ENCODE assay signal across 13 cellular contexts in genomic region chr12:26789731-26790644, GRCh38. TPM values are rescaled to one million over a fixed set of nuclear protein-coding genes. Genes with fewer than 3 reads are reported as not detected.
DNase-seq lines count a peak whose midpoint lies in the region; ATAC-seq and TF ChIP-seq lines count a peak whose summit lies in the region.
"Had no signal": no experiment of that assay in that cellular context is flagged by ENCODE, and none has a peak within 500 bp of the region (broad histone marks: within the 10 kb centered on the region; RNA-seq: fewer than 3 reads in every experiment).

No MANE protein-coding gene starts in this region.

- H3K27me3 ChIP-seq in SK-N-SH (ENCODE audit: insufficient read depth) (no peaks in the 10 kb centered on the region), thyroid gland (no peaks in the 10 kb centered on the region)
- no peaks in the 10 kb centered on the region for H3K27me3 ChIP-seq in CD4-positive, alpha-beta T cell (ENCODE audit: control insufficient read depth, insufficient read depth, low read length)

- H3K36me3 ChIP-seq in SK-N-SH (replicated peaks in 1 of 2; ENCODE audit: control insufficient read depth in 1 of 2, insufficient read depth in 2 of 2, low read length in 1 of 2) (no peaks in the 10 kb centered on the region), thyroid gland (no peaks in the 10 kb centered on the region)

- no peak for TF ChIP-seq RAD21 in SK-N-SH (IDR thresholded peaks at IDR 0.05; ENCODE audit: low read length)

- H3K79me2 ChIP-seq in SK-N-SH (ENCODE audit: insufficient read depth): no peaks in the 10 kb centered on the region

- H3K9me3 Mint-ChIP-seq in activated naive CD8-positive, alpha-beta T cell (ENCODE audit: low read depth): no peaks in the 10 kb centered on the region
- H3K9me3 Mint-ChIP-seq in activated naive CD8-positive, alpha-beta T cell treated with anti-CD3 and anti-CD28 coated beads, Interleukin-2, amount 50 U/mL, for 24 hours: no peaks in the 10 kb centered on the region
- H3K9me3 Mint-ChIP-seq in CD4-positive, alpha-beta T cell: no peaks in the 10 kb centered on the region

- no peak for TF ChIP-seq POLR2A in thyroid gland (IDR thresholded peaks at IDR 0.05)

- no peak overlapping the region for H3K4me3 Mint-ChIP-seq in activated naive CD8-positive, alpha-beta T cell
- H3K4me3 Mint-ChIP-seq in activated naive CD8-positive, alpha-beta T cell treated with anti-CD3 and anti-CD28 coated beads, Interleukin-2, amount 50 U/mL, for 24 hours: no peak overlapping the region
- no peak overlapping the region for H3K4me3 Mint-ChIP-seq in CD4-positive, alpha-beta T cell
- H3K4me3 Mint-ChIP-seq: brain had no signal

- TF ChIP-seq CTCF in SK-N-SH (IDR thresholded peaks at IDR 0.05) (no peak), thyroid gland (IDR thresholded peaks at IDR 0.05) (no peak)
- no peak for TF ChIP-seq CTCF in CD4-positive, alpha-beta T cell (IDR thresholded peaks at IDR 0.05)

- H2AFZ ChIP-seq in SK-N-SH (ENCODE audit: low read depth): no peak overlapping the region

- no peak overlapping the region for H3K9ac ChIP-seq in SK-N-SH

- peaks cover 26% of the 10 kb centered on the region for H3K4me1 Mint-ChIP-seq in activated naive CD8-positive, alpha-beta T cell (ENCODE audit: low read depth)
- peaks cover 41% of the 10 kb centered on the region for H3K4me1 Mint-ChIP-seq in activated naive CD8-positive, alpha-beta T cell treated with anti-CD3 and anti-CD28 coated beads, Interleukin-2, amount 50 U/mL, for 24 hours
- H3K4me1 Mint-ChIP-seq in CD4-positive, alpha-beta T cell (ENCODE audit: low read depth): peaks cover 42% of the 10 kb centered on the region

- H3K9me2 ChIP-seq in SK-N-SH: no peaks in the 10 kb centered on the region

- DNase-seq in activated naive CD8-positive, alpha-beta T cell treated with anti-CD3 and anti-CD28 coated beads, Interleukin-2, amount 50 U/mL, for 24 hours: no peak
- no peak for DNase-seq in SK-N-SH
- DNase-seq in fibroblast of peridontal ligament (ENCODE audit: extremely low read depth): peak; percentile 72
- DNase-seq in thyroid gland: no peak
- no peak for DNase-seq in CD4-positive, alpha-beta T cell
- no peak for DNase-seq in NCI-H446 (lab: John Stamatoyannopoulos, UW)
- DNase-seq: 8988T; NCI-H187 treated with DMSO at 0.1 percent for 48 hours; posterior cingulate gyrus; stimulated activated CD4-positive, alpha-beta T cell treated with anti-CD3 and anti-CD28 coated beads, Interleukin-4, amount 100 ng/mL, for 4 hours had no signal

- H3K4me1 ChIP-seq in SK-N-SH (ENCODE audit: control insufficient read depth in 1 of 2, insufficient read depth in 2 of 2, low read depth in 1 of 2, low read length in 1 of 2) (peaks cover 15 to 27% of the 10 kb centered on the region in 2 experiments), thyroid gland (peaks cover 7 to 29% of the 10 kb centered on the region in 2 donors)

- H3K27ac ChIP-seq in SK-N-SH (ENCODE audit: low read depth in 2 of 2, low read length in 1 of 2) (peak overlapping the region in 1 of 2 experiments; percentile 39; a peak in 1 of 4 replicates), thyroid gland (peak overlapping the region in 2 of 3 donors; percentile 41 to 59)
- no peak overlapping the region for H3K27ac ChIP-seq in CD4-positive, alpha-beta T cell (ENCODE audit: low read depth, low read length)

- H3K4me2 ChIP-seq in SK-N-SH: 0 out of 2 replicates have a peak overlapping the region, but pooled peaks have one; percentile 11

- H3K27ac Mint-ChIP-seq in activated naive CD8-positive, alpha-beta T cell: peak overlapping the region; percentile 3
- H3K27ac Mint-ChIP-seq in activated naive CD8-positive, alpha-beta T cell treated with anti-CD3 and anti-CD28 coated beads, Interleukin-2, amount 50 U/mL, for 24 hours: no peak overlapping the region
- H3K27ac Mint-ChIP-seq in CD4-positive, alpha-beta T cell: no peak overlapping the region
- H3K27ac Mint-ChIP-seq: brain had no signal

- no peaks in the 10 kb centered on the region for H4K20me1 ChIP-seq in SK-N-SH (ENCODE audit: insufficient read depth)

- intact Hi-C loops in thyroid gland (cut with DNase I): no loop called here
- intact Hi-C loops in CD4-positive, alpha-beta T cell (cut with DNase I, micrococcal nuclease): no loop called here

- WGBS in SK-N-SH (ENCODE audit: low lambda C conversion rate): 44% methylated on average over 2 of the region's 2 CpGs
- WGBS in thyroid gland, 2 donors: 70 to 91% methylated on average over 2 of the region's 2 CpGs

- H3K4me3 ChIP-seq in SK-N-SH (ENCODE audit: low read depth in 2 of 2, low read length in 1 of 2) (no peak overlapping the region), thyroid gland (replicated peaks in 1 of 3) (no peak overlapping the region)

- POLR2A ChIA-PET in SK-N-SH (lab: Yijun Ruan, JAX): no interaction called here
- POLR2A ChIA-PET in CD4-positive, alpha-beta T cell (lab: Charles Lee): no interaction called here

- no peaks in the 10 kb centered on the region for H3K27me3 Mint-ChIP-seq in activated naive CD8-positive, alpha-beta T cell
- H3K27me3 Mint-ChIP-seq in activated naive CD8-positive, alpha-beta T cell treated with anti-CD3 and anti-CD28 coated beads, Interleukin-2, amount 50 U/mL, for 24 hours: no peaks in the 10 kb centered on the region
- no peaks in the 10 kb centered on the region for H3K27me3 Mint-ChIP-seq in CD4-positive, alpha-beta T cell
- H3K27me3 Mint-ChIP-seq: brain had no signal

- CTCF ChIA-PET in SK-N-SH (lab: Yijun Ruan, JAX): no interaction called here
- CTCF ChIA-PET in CD4-positive, alpha-beta T cell (lab: Charles Lee): no interaction called here

- peaks cover 24% of the 10 kb centered on the region for H3K36me3 Mint-ChIP-seq in activated naive CD8-positive, alpha-beta T cell
- H3K36me3 Mint-ChIP-seq in activated naive CD8-positive, alpha-beta T cell treated with anti-CD3 and anti-CD28 coated beads, Interleukin-2, amount 50 U/mL, for 24 hours (ENCODE audit: low read depth): peaks cover 30% of the 10 kb centered on the region
- peaks cover 30% of the 10 kb centered on the region for H3K36me3 Mint-ChIP-seq in CD4-positive, alpha-beta T cell (ENCODE audit: low read depth)
- H3K36me3 Mint-ChIP-seq: brain had no signal

- no peak for TF ChIP-seq EP300 in SK-N-SH (IDR thresholded peaks at IDR 0.05; ENCODE audit: borderline replicate concordance in 1 of 2, low read depth in 1 of 2, low read length in 1 of 2)

- peaks cover 30% of the 10 kb centered on the region for H3F3A ChIP-seq in SK-N-SH (replicated peaks; ENCODE audit: insufficient read depth)

- ATAC-seq in activated naive CD8-positive, alpha-beta T cell treated with anti-CD3 and anti-CD28 coated beads, Interleukin-2, amount 50 U/mL, for 24 hours: no peak
- no peak for ATAC-seq in CD4-positive, alpha-beta T cell (ENCODE audit: poor library complexity)
- no peak for ATAC-seq in GM19397 (IDR thresholded peaks at IDR 0.05; ENCODE audit: unreplicated experiment)

- H3K9me3 ChIP-seq in SK-N-SH (no peaks in the 10 kb centered on the region), thyroid gland (no peaks in the 10 kb centered on the region)
- no peaks in the 10 kb centered on the region for H3K9me3 ChIP-seq in CD4-positive, alpha-beta T cell (ENCODE audit: control insufficient read depth, low read length)

TF ChIP-seq in SK-N-SH, 30 proteins besides CTCF, POLR2A, EP300 and RAD21:
- TF ChIP-seq TAF1 (IDR thresholded peaks at IDR 0.05; ENCODE audit: borderline replicate concordance, low read depth, low read length) (no peak), NFIC (IDR thresholded peaks at IDR 0.05; ENCODE audit: borderline replicate concordance) (peak; percentile 24; the same call in 1 of the 2 replicates), ELF1 (IDR thresholded peaks at IDR 0.05) (no peak), TCF12 (IDR thresholded peaks at IDR 0.05) (peak; percentile 55), ZBTB33 (IDR thresholded peaks at IDR 0.05; ENCODE audit: borderline replicate concordance, low read depth) (no peak), TEAD4 (IDR thresholded peaks at IDR 0.05; ENCODE audit: borderline replicate concordance, insufficient read depth) (0 out of 2 replicates have a peak, but pooled peaks have one; percentile 26)
- TF ChIP-seq, protein P1, sequence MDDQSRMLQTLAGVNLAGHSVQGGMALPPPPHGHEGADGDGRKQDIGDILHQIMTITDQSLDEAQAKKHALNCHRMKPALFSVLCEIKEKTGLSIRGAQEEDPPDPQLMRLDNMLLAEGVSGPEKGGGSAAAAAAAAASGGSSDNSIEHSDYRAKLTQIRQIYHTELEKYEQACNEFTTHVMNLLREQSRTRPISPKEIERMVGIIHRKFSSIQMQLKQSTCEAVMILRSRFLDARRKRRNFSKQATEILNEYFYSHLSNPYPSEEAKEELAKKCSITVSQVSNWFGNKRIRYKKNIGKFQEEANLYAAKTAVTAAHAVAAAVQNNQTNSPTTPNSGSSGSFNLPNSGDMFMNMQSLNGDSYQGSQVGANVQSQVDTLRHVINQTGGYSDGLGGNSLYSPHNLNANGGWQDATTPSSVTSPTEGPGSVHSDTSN (IDR thresholded peaks at IDR 0.05): peak; percentile 26; the same call in 1 of the 2 replicates
- TF ChIP-seq, protein P2, sequence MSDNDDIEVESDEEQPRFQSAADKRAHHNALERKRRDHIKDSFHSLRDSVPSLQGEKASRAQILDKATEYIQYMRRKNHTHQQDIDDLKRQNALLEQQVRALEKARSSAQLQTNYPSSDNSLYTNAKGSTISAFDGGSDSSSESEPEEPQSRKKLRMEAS (IDR thresholded peaks at IDR 0.05; ENCODE audit: low read depth): 0 out of 2 replicates have a peak, but pooled peaks have one; percentile 36

RNA-seq across cellular contexts. Expression of gene ITPR2, which starts 43.0 kb away (rescaled TPM):
- polyA plus RNA-seq in SK-N-SH (2012; rRNA removed): 2.3 and 3.0 TPM in 2 replicates
- polyA plus RNA-seq in SK-N-SH (2012; cell fraction: cytosol; rRNA removed): 2.8 and 3.8 TPM in 2 replicates
- 1.4 and 2.9 TPM in 2 replicates for polyA plus RNA-seq in SK-N-SH (2012; cell fraction: nucleus; rRNA removed)
- 10 to 100 TPM; 24.4 to 39.7 (median 33.7) TPM for total RNA-seq in thyroid gland
- total RNA-seq in CD4-positive, alpha-beta T cell: 10 to 100 TPM; 28.8 to 29.9 TPM
